ENCODE assay signal across 28 cellular contexts in the genomic region with DNA sequence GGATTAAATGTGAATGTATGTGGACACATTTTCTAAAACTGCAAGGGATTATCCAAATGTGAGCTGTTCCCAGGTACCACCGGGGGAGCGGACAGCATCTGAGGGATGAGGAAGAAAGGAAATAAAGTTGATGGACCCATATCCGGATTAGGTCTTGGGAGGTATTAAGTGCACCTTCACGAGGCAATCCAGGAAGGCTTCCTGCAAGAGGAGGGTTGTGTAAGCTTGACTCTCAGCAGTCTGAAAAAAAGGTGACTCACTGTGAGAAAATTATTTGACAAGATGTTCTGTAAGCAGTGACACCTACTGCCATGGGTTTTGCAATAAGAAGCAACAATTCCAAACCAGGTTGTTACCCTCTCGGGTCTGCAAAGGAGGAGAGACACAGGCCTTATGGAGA. TPM values are rescaled to one million over a fixed set of nuclear protein-coding genes. Genes with fewer than 3 reads are reported as not detected.
DNase-seq lines count a peak whose midpoint lies in the region; FAIRE-seq and TF ChIP-seq lines count a peak whose summit lies in the region.
"Had no signal": no experiment of that assay in that cellular context is flagged by ENCODE, and none has a peak within 500 bp of the region (broad histone marks: within the 10 kb centered on the region; RNA-seq: fewer than 3 reads in every experiment).

No MANE protein-coding gene starts in this region.

- in situ Hi-C loops in mammary epithelial cell (cut with MboI; ENCODE audit: low sequenced_read_pairs in 2 of 2) = no loop called here

- H3K9me3 Mint-ChIP-seq in MCF 10A (ENCODE audit: unreplicated experiment) = peaks cover 6% of the 10 kb centered on the region

- no peak overlapping the region for H3K9ac ChIP-seq in mammary epithelial cell (ENCODE audit: insufficient read depth, low read length)
- H3K9ac ChIP-seq: BLaER1 had no signal

- no peaks in the 10 kb centered on the region for H3K27me3 Mint-ChIP-seq in MCF 10A (ENCODE audit: insufficient read depth, unreplicated experiment)

- no peak overlapping the region for H3K27ac Mint-ChIP-seq in MCF 10A (ENCODE audit: low read depth, unreplicated experiment)
- H3K27ac Mint-ChIP-seq: CD14-positive monocyte; CD4-positive, alpha-beta memory T cell; CD4-positive, CD25-positive, alpha-beta regulatory T cell; CD8-positive, alpha-beta memory T cell had no signal

- POLR2A ChIA-PET in MCF 10A (lab: Yijun Ruan, JAX) = no interaction called here

- H2AFZ ChIP-seq in mammary epithelial cell (ENCODE audit: low read depth, low read length) = no peak overlapping the region

- H3K4me1 Mint-ChIP-seq in MCF 10A (ENCODE audit: insufficient read depth, unreplicated experiment) = no peaks in the 10 kb centered on the region

- H3K79me2 ChIP-seq in mammary epithelial cell (ENCODE audit: insufficient read depth, low read length) = no peaks in the 10 kb centered on the region

- BruUV-seq in MCF 10A (replicated peaks; lab: Mats Ljungman, UMichigan) = no TSS peak
- no TSS peak for BruUV-seq in mammary epithelial cell (replicated peaks; lab: Mats Ljungman, UMichigan)

- peaks cover 4% of the 10 kb centered on the region for H3K27me3 ChIP-seq in mammary epithelial cell (ENCODE audit: insufficient read depth, low read length)
- no peaks in the 10 kb centered on the region for H3K27me3 ChIP-seq in bronchial epithelial cell (ENCODE audit: control insufficient read depth, insufficient read depth, low read length)
- H3K27me3 ChIP-seq: BE2C, BLaER1 had no signal

- intact Hi-C loops in MCF 10A (cut with micrococcal nuclease) = no loop called here
- intact Hi-C loops in mammary epithelial cell (cut with micrococcal nuclease) = no loop called here

- no peaks in the 10 kb centered on the region for H3K36me3 Mint-ChIP-seq in MCF 10A (ENCODE audit: insufficient read depth, unreplicated experiment)
- H3K36me3 Mint-ChIP-seq: CD14-positive monocyte; CD4-positive, alpha-beta memory T cell; CD4-positive, CD25-positive, alpha-beta regulatory T cell; CD8-positive, alpha-beta memory T cell had no signal

- no peaks in the 10 kb centered on the region for H3K9me3 ChIP-seq in mammary epithelial cell (replicated peaks; ENCODE audit: insufficient read depth, low read length)
- H3K9me3 ChIP-seq: BE2C, BLaER1 had no signal

- H3K4me2 ChIP-seq in mammary epithelial cell (ENCODE audit: insufficient read depth, low read depth, low read length) = no peak overlapping the region

- H3K36me3 ChIP-seq in mammary epithelial cell (ENCODE audit: insufficient read depth, low read length) (no peaks in the 10 kb centered on the region), bronchial epithelial cell (ENCODE audit: control insufficient read depth, insufficient read depth, low read length) (no peaks in the 10 kb centered on the region)
- H3K36me3 ChIP-seq: BE2C, BLaER1 had no signal

- dilution Hi-C loops in mammary epithelial cell (cut with HindIII; ENCODE audit: low sequenced_read_pairs) = no loop called here

- FAIRE-seq in bronchial epithelial cell (lab: Jason Lieb, UNC) = peak; percentile 64
- FAIRE-seq: GM12878, GM12892, GM18507 had no signal

- H3K4me3 Mint-ChIP-seq in MCF 10A (ENCODE audit: unreplicated experiment) = no peak overlapping the region
- H3K4me3 Mint-ChIP-seq: CD14-positive monocyte; CD4-positive, alpha-beta memory T cell; CD4-positive, CD25-positive, alpha-beta regulatory T cell; CD8-positive, alpha-beta memory T cell had no signal

- H3K4me1 ChIP-seq in mammary epithelial cell (ENCODE audit: insufficient read depth, low read length) = no peaks in the 10 kb centered on the region

- no peaks in the 10 kb centered on the region for H4K20me1 ChIP-seq in mammary epithelial cell (ENCODE audit: insufficient read depth, low read length)
- H4K20me1 ChIP-seq: BLaER1 had no signal

- DNase-seq in MCF 10A (ENCODE audit: unreplicated experiment) = peak; percentile 3
- DNase-seq in mammary epithelial cell = no peak
- no peak for DNase-seq in bronchial epithelial cell (ENCODE audit: low read depth)
- no peak for DNase-seq in stimulated activated CD4-positive, alpha-beta T cell treated with anti-CD3 and anti-CD28 coated beads, Interleukin-12 subunit alpha, Interleukin-12 subunit beta, amount 100 ng/mL, for 4 hours
- no peak for DNase-seq in T1000 (lab: John Stamatoyannopoulos, UW)
- DNase-seq: ACHN; BE2C; C1 segment of cervical spinal cord; CD4-positive, alpha-beta memory T cell; CD4-positive, CD25-positive, alpha-beta regulatory T cell; CD8-positive, alpha-beta memory T cell; COR-L47; DMS 273 treated with DMSO at 0.1 percent for 48 hours; DMS153; DMS53; DMS79; DND-41; EL; GDM1 had no signal

- 82% methylated on average over 4 of the region's 5 CpGs for WGBS in mammary epithelial cell (ENCODE audit: low coverage, missing lambda C conversion rate)

- TF ChIP-seq CTCF in MCF 10A (IDR thresholded peaks at IDR 0.05; ENCODE audit: unreplicated experiment) = no peak
- no peak for TF ChIP-seq CTCF in mammary epithelial cell (conservative IDR thresholded peaks at IDR 0.05 in 1 of 2, IDR thresholded peaks at IDR 0.05 in 1 of 2; ENCODE audit: extremely low read depth in 1 of 2, insufficient read depth in 1 of 2, low read depth in 1 of 2, low read length in 2 of 2)
- no peak for TF ChIP-seq CTCF in bronchial epithelial cell (IDR thresholded peaks at IDR 0.05; ENCODE audit: insufficient read depth, low read length, severe bottlenecking)

- CTCF ChIA-PET in MCF 10A (lab: Yijun Ruan, JAX) (interaction anchor here (0.8 to 1.0 kb wide), 2 partner anchors 314 to 1295 kb away, joined by 3 read pairs; no protein-coding TSS in a partner anchor), mammary epithelial cell (lab: Charles Lee; ENCODE audit: low non-redundant PET) (no interaction called here)

- no peak overlapping the region for H3K27ac ChIP-seq in mammary epithelial cell (ENCODE audit: insufficient read depth, low read depth, low read length)
- H3K27ac ChIP-seq: 22Rv1 had no signal

- no peak overlapping the region for H3K4me3 ChIP-seq in mammary epithelial cell (replicated peaks in 1 of 3; ENCODE audit: insufficient read depth in 1 of 3, low read depth in 2 of 3, low read length in 3 of 3)
- H3K4me3 ChIP-seq in bronchial epithelial cell (ENCODE audit: low read depth, low read length) = no peak overlapping the region
- H3K4me3 ChIP-seq: BLaER1, GM12878 had no signal

RNA-seq across cellular contexts. Expression of a gene that starts 55.0 kb away (rescaled TPM):
- not detected in 2 replicates for total RNA-seq in MCF 10A (2022)
- total RNA-seq in mammary epithelial cell = not detected
- not detected for polyA plus RNA-seq in mammary epithelial cell
- polyA minus RNA-seq in mammary epithelial cell = not detected
- total RNA-seq in bronchial epithelial cell = not detected in 2 replicates
- total RNA-seq: A172; CD4-positive, alpha-beta memory T cell; CD4-positive, CD25-positive, alpha-beta regulatory T cell; CD8-positive, alpha-beta memory T cell; G401; GM12878 had no signal
- polyA plus RNA-seq: AG04450; CD14-positive monocyte; CD4-positive, CD25-positive, alpha-beta regulatory T cell; GM12878 had no signal
